Comparison of ENCODE assay signal across 11 cellular contexts in genomic region chr1:31576743-31577455, GRCh38. TPM values are rescaled to one million over a fixed set of nuclear protein-coding genes. Genes with fewer than 3 reads are reported as not detected.
A peak's percentile ranks its signal among the peaks of the same experiment; 100 is the strongest.
DNase-seq lines count a peak whose midpoint lies in the region; ATAC-seq and TF ChIP-seq lines count a peak whose summit lies in the region.
"Had no signal": no experiment of that assay in that cellular context is flagged by ENCODE, and none has a peak within 500 bp of the region (broad histone marks: within the 10 kb centered on the region; RNA-seq: fewer than 3 reads in every experiment).

No MANE protein-coding gene starts in this region.

- H3K4me1 Mint-ChIP-seq in T-helper 17 cell, result peaks cover 7% of the 10 kb centered on the region

- ATAC-seq in sciatic nerve (no peak), HG02588 (IDR thresholded peaks at IDR 0.05; ENCODE audit: unreplicated experiment) (no peak), T-helper 17 cell (no peak)

- BruUV-seq in mammary epithelial cell (replicated peaks; lab: Mats Ljungman, UMichigan), result TSS peak; percentile 63

- CTCF ChIA-PET in mammary epithelial cell (lab: Charles Lee; ENCODE audit: low non-redundant PET), result no interaction called here

- dilution Hi-C loops in mammary epithelial cell (cut with HindIII; ENCODE audit: low sequenced_read_pairs), result no loop called here

- no peak for TF ChIP-seq CTCF in mammary epithelial cell (conservative IDR thresholded peaks at IDR 0.05 in 1 of 2, IDR thresholded peaks at IDR 0.05 in 1 of 2; ENCODE audit: extremely low read depth in 1 of 2, insufficient read depth in 1 of 2, low read depth in 1 of 2, low read length in 2 of 2)

- H3K9ac ChIP-seq in ES-I3 (ENCODE audit: low read depth, low read length) (peak overlapping the region; percentile 48; the same call in 1 of the 2 replicates), mammary epithelial cell (ENCODE audit: insufficient read depth, low read length) (peak overlapping the region; percentile 86)

- H3K9me3 ChIP-seq in ES-I3 (ENCODE audit: control insufficient read depth, insufficient read depth, low read length) (no peaks in the 10 kb centered on the region), mammary epithelial cell (replicated peaks; ENCODE audit: insufficient read depth, low read length) (no peaks in the 10 kb centered on the region), T-helper 17 cell (ENCODE audit: control insufficient read depth, low read length, poor library complexity, severe bottlenecking) (no peaks in the 10 kb centered on the region)
- H3K9me3 ChIP-seq: neutrophil had no signal

- DNase-seq in mammary epithelial cell (no peak), islet precursor cell (peak; percentile 42), sciatic nerve (ENCODE audit: low spot score) (peak; percentile 51), T-helper 17 cell (no peak), NCI-H1105 (lab: John Stamatoyannopoulos, UW) (no peak), pons (ENCODE audit: low spot score) (no peak)
- DNase-seq: NCI-H2029 treated with DMSO at 0.1 percent for 48 hours had no signal

- no peak overlapping the region for H2AFZ ChIP-seq in mammary epithelial cell (ENCODE audit: low read depth, low read length)

- H3K79me2 ChIP-seq in mammary epithelial cell (ENCODE audit: insufficient read depth, low read length), result peaks cover 54% of the 10 kb centered on the region

- in situ Hi-C loops in mammary epithelial cell (cut with MboI; ENCODE audit: low sequenced_read_pairs in 2 of 2), result no loop called here

- peak overlapping the region; percentile 71 to 90 (median 83) for H3K4me3 ChIP-seq in mammary epithelial cell (replicated peaks in 1 of 3; ENCODE audit: insufficient read depth in 1 of 3, low read depth in 2 of 3, low read length in 3 of 3)
- H3K4me3 ChIP-seq: SK-N-MC had no signal

- WGBS in mammary epithelial cell (ENCODE audit: low coverage, missing lambda C conversion rate), result 1% methylated on average over 15 of the region's 27 CpGs

- peak overlapping the region; percentile 68 for H3K27ac ChIP-seq in mammary epithelial cell (ENCODE audit: insufficient read depth, low read depth, low read length)
- H3K27ac ChIP-seq: neutrophil, SK-N-MC had no signal

- intact Hi-C loops in mammary epithelial cell (cut with micrococcal nuclease) (loop anchor here (2.0 to 10.0 kb wide), 4 partner anchors 14 to 388 kb away; partner anchors contain the start of gene COL16A1), sciatic nerve (cut with DNase I) (no loop called here)

- no peaks in the 10 kb centered on the region for H3K36me3 ChIP-seq in ES-I3 (ENCODE audit: insufficient read depth, low read length)
- H3K36me3 ChIP-seq in mammary epithelial cell (ENCODE audit: insufficient read depth, low read length), result peaks cover 3% of the 10 kb centered on the region
- H3K36me3 ChIP-seq: neutrophil had no signal

- H3K4me2 ChIP-seq in mammary epithelial cell (ENCODE audit: insufficient read depth, low read depth, low read length), result peak overlapping the region; percentile 82

- peaks cover 57% of the 10 kb centered on the region for H3K4me1 ChIP-seq in ES-I3 (ENCODE audit: insufficient read depth, low read length)
- peaks cover 65% of the 10 kb centered on the region for H3K4me1 ChIP-seq in mammary epithelial cell (ENCODE audit: insufficient read depth, low read length)

- peaks cover 53% of the 10 kb centered on the region for H3K27me3 Mint-ChIP-seq in T-helper 17 cell

- no peak overlapping the region for H3K4me3 Mint-ChIP-seq in T-helper 17 cell

- peaks cover 2% of the 10 kb centered on the region for H3K36me3 Mint-ChIP-seq in T-helper 17 cell (ENCODE audit: low read depth)

- no peaks in the 10 kb centered on the region for H4K20me1 ChIP-seq in mammary epithelial cell (ENCODE audit: insufficient read depth, low read length)

- H3K27ac Mint-ChIP-seq in T-helper 17 cell, result no peak overlapping the region

- H3K27me3 ChIP-seq in mammary epithelial cell (ENCODE audit: insufficient read depth, low read length), result no peaks in the 10 kb centered on the region

RNA-seq across cellular contexts. Expression of gene TINAGL1, which starts 0.6 kb away (rescaled TPM):
- total RNA-seq in mammary epithelial cell (100 to 1,000 TPM; 433 to 840 TPM), sciatic nerve (91.9 TPM), T-helper 17 cell (not detected)
- polyA plus RNA-seq in mammary epithelial cell, result 578 TPM
- polyA minus RNA-seq in mammary epithelial cell, result 360 TPM

RNA-seq across cellular contexts. Expression of gene HCRTR1, which starts 40.6 kb away (rescaled TPM):
- not detected for total RNA-seq in mammary epithelial cell
- not detected for polyA plus RNA-seq in mammary epithelial cell
- polyA minus RNA-seq in mammary epithelial cell, result not detected
- total RNA-seq in sciatic nerve, result 0.31 TPM
- not detected for total RNA-seq in T-helper 17 cell

Comparison
In these comparisons a context has a peak if more than half of its experiments do, and no peak if none do; other contexts are left out.
1. DNase-seq: peak in islet precursor cell (single experiment) and sciatic nerve (single experiment); none in mammary epithelial cell (single experiment), T-helper 17 cell (0 of 3), NCI-H1105 (single experiment) and pons (single experiment).
2. RNA of gene TINAGL1, which starts 0.6 kb away (total RNA-seq): 433 to 840 TPM in mammary epithelial cell and 91.9 TPM in sciatic nerve (single experiment); not detected in T-helper 17 cell; every median in the first group is over 10 times any median in the second.